ENCODE assay signal across 27 cellular contexts in the genomic region with DNA sequence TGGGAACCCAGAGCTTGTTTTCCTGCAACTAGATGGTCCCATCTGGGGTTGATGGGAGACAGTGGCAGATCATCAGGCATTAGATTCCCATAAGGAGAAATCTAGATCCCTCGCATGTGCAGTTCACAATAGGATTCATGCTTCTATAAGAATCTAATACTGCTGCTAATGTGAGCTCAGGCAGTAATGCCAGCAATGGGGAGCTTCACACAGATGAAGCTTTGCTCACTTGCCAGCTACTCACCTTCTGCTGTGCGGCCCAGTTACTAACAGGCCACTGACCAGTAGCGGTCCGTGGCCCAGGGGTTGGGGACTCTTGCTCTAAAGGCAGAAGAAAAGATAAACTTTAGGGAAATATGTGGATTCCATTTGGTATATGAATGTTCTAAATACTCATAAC.
"Had no signal": no experiment of that assay in that cellular context is flagged by ENCODE, and none has a peak within 500 bp of the region (broad histone marks: within the 10 kb centered on the region; RNA-seq: fewer than 3 reads in every experiment).

No MANE protein-coding gene starts in this region.

- H3K9me3 Mint-ChIP-seq: stimulated activated effector memory CD8-positive, alpha-beta T cell treated with anti-CD3 and anti-CD28 coated beads, Interleukin-12 subunit alpha, Interleukin-12 subunit beta, amount 100 ng/mL, for 72 hours; stimulated activated memory B cell treated with anti-CD40 and anti-IgM and Interleukin-4, amounts not matched to agents 10 μg/mL and 1 μg/mL and 100 μg/mL, for 72 hours; stimulated activated naive B cell treated with anti-CD40 and anti-IgM and Interleukin-4, amounts not matched to agents 10 μg/mL and 1 μg/mL and 100 μg/mL, for 72 hours; stimulated activated naive CD8-positive, alpha-beta T cell treated with anti-CD3 and anti-CD28 coated beads, Interleukin-15, amount 100 ng/mL, for 72 hours; stimulated activated naive CD8-positive, alpha-beta T cell treated with anti-CD3 and anti-CD28 coated beads, Interleukin-15, Interleukin-2, amounts not matched to agents 100 ng/mL and 50 ng/mL, for 24 hours; type B pancreatic cell had no signal

- H3K27me3 ChIP-seq: stomach, suprapubic skin, testis, thyroid gland, tibial artery, tibial nerve, transverse colon, upper lobe of left lung, upper lobe of right lung, uterus, vagina had no signal

- H3K4me1 ChIP-seq: stomach, suprapubic skin, testis, thyroid gland, tibial artery, tibial nerve, transverse colon, upper lobe of left lung, upper lobe of right lung, uterus, vagina had no signal

- H3K27ac Mint-ChIP-seq: stimulated activated effector memory CD8-positive, alpha-beta T cell treated with anti-CD3 and anti-CD28 coated beads, Interleukin-12 subunit alpha, Interleukin-12 subunit beta, amount 100 ng/mL, for 72 hours; stimulated activated memory B cell treated with anti-CD40 and anti-IgM and Interleukin-4, amounts not matched to agents 10 μg/mL and 1 μg/mL and 100 μg/mL, for 72 hours; stimulated activated naive B cell treated with anti-CD40 and anti-IgM and Interleukin-4, amounts not matched to agents 10 μg/mL and 1 μg/mL and 100 μg/mL, for 72 hours; stimulated activated naive CD8-positive, alpha-beta T cell treated with anti-CD3 and anti-CD28 coated beads, Interleukin-15, Interleukin-2, amounts not matched to agents 100 ng/mL and 50 ng/mL, for 24 hours; type B pancreatic cell had no signal

- H3K9me3 ChIP-seq: stomach, suprapubic skin, testis, thoracic aorta, thyroid gland, tibial artery, tibial nerve, transverse colon, upper lobe of left lung, upper lobe of right lung, uterus, vagina had no signal

- H3K4me1 Mint-ChIP-seq: stimulated activated effector memory CD8-positive, alpha-beta T cell treated with anti-CD3 and anti-CD28 coated beads, Interleukin-12 subunit alpha, Interleukin-12 subunit beta, amount 100 ng/mL, for 72 hours; stimulated activated memory B cell treated with anti-CD40 and anti-IgM and Interleukin-4, amounts not matched to agents 10 μg/mL and 1 μg/mL and 100 μg/mL, for 72 hours; stimulated activated naive CD8-positive, alpha-beta T cell treated with anti-CD3 and anti-CD28 coated beads, Interleukin-15, amount 100 ng/mL, for 72 hours had no signal

- H3K4me3 Mint-ChIP-seq: stimulated activated effector memory CD8-positive, alpha-beta T cell treated with anti-CD3 and anti-CD28 coated beads, Interleukin-12 subunit alpha, Interleukin-12 subunit beta, amount 100 ng/mL, for 72 hours; stimulated activated memory B cell treated with anti-CD40 and anti-IgM and Interleukin-4, amounts not matched to agents 10 μg/mL and 1 μg/mL and 100 μg/mL, for 72 hours; stimulated activated naive B cell treated with anti-CD40 and anti-IgM and Interleukin-4, amounts not matched to agents 10 μg/mL and 1 μg/mL and 100 μg/mL, for 72 hours; stimulated activated naive CD8-positive, alpha-beta T cell treated with anti-CD3 and anti-CD28 coated beads, Interleukin-15, amount 100 ng/mL, for 72 hours; stimulated activated naive CD8-positive, alpha-beta T cell treated with anti-CD3 and anti-CD28 coated beads, Interleukin-15, Interleukin-2, amounts not matched to agents 100 ng/mL and 50 ng/mL, for 24 hours; type B pancreatic cell had no signal

- H3K36me3 ChIP-seq: stomach, suprapubic skin, thoracic aorta, thyroid gland, tibial artery, tibial nerve, transverse colon, upper lobe of left lung, upper lobe of right lung, uterus, vagina had no signal

- ATAC-seq: stimulated activated effector memory CD8-positive, alpha-beta T cell treated with anti-CD3 and anti-CD28 coated beads, Interleukin-12 subunit alpha, Interleukin-12 subunit beta, amount 100 ng/mL, for 72 hours; stimulated activated memory B cell treated with anti-CD40 and anti-IgM and Interleukin-4, amounts not matched to agents 10 μg/mL and 1 μg/mL and 100 μg/mL, for 72 hours; stimulated activated naive B cell treated with anti-CD40 and anti-IgM and Interleukin-4, amounts not matched to agents 10 μg/mL and 1 μg/mL and 100 μg/mL, for 72 hours; stimulated activated naive CD8-positive, alpha-beta T cell treated with anti-CD3 and anti-CD28 coated beads, Interleukin-15, amount 100 ng/mL, for 72 hours; stimulated activated naive CD8-positive, alpha-beta T cell treated with anti-CD3 and anti-CD28 coated beads, Interleukin-15, Interleukin-2, amounts not matched to agents 100 U/mL and 50 U/mL, for 24 hours; upper lobe of right lung had no signal

- H3K27ac ChIP-seq: stomach, suprapubic skin, testis, thoracic aorta, thyroid gland, tibial artery, tibial nerve, transverse colon, upper lobe of left lung, upper lobe of right lung, uterus, vagina had no signal

- DNase-seq: stimulated activated CD4-positive, alpha-beta T cell treated with anti-CD3 and anti-CD28 coated beads, Interleukin-2, amount 100 ng/mL, for 48 hours; stimulated activated CD4-positive, alpha-beta T cell treated with anti-CD3 and anti-CD28 coated beads, Interleukin-4, amount 100 ng/mL, for 1 hour; stimulated activated CD4-positive, alpha-beta T cell treated with anti-CD3 and anti-CD28 coated beads, Interleukin-4, amount 100 ng/mL, for 24 hours; stimulated activated CD4-positive, alpha-beta T cell treated with anti-CD3 and anti-CD28 coated beads, Interleukin-4, amount 100 ng/mL, for 4 hours; stimulated activated CD8-positive, alpha-beta memory T cell treated with anti-CD3 and anti-CD28 coated beads, Interleukin-4, amount 100 ng/mL, for 48 hours; stimulated activated naive B cell treated with anti-CD40 and anti-IgM and Interleukin-4, amounts not matched to agents 10 μg/mL and 1 μg/mL and 100 μg/mL, for 72 hours; stimulated activated naive CD4-positive, alpha-beta T cell; stimulated activated naive CD4-positive, alpha-beta T cell treated with Interleukin-2 at 50 U/mL for 16 hours; stimulated activated naive CD8-positive, alpha-beta T cell treated with anti-CD3 and anti-CD28 coated beads, Interleukin-15, amount 100 ng/mL, for 72 hours; stimulated activated naive CD8-positive, alpha-beta T cell treated with anti-CD3 and anti-CD28 coated beads, Interleukin-15, Interleukin-2, amounts not matched to agents 100 U/mL and 50 U/mL, for 24 hours; stomach; testis; thyroid gland; tibial artery; transverse colon; trophoblast cell; upper lobe of left lung; upper lobe of right lung; uterus had no signal

- H3K4me3 ChIP-seq: stomach, suprapubic skin, testis, thoracic aorta, thyroid gland, tibial artery, tibial nerve, transverse colon, upper lobe of left lung, upper lobe of right lung, uterus, vagina had no signal

- H3K27me3 Mint-ChIP-seq: stimulated activated memory B cell treated with anti-CD40 and anti-IgM and Interleukin-4, amounts not matched to agents 10 μg/mL and 1 μg/mL and 100 μg/mL, for 72 hours; stimulated activated naive B cell treated with anti-CD40 and anti-IgM and Interleukin-4, amounts not matched to agents 10 μg/mL and 1 μg/mL and 100 μg/mL, for 72 hours; stimulated activated naive CD8-positive, alpha-beta T cell treated with anti-CD3 and anti-CD28 coated beads, Interleukin-15, amount 100 ng/mL, for 72 hours; stimulated activated naive CD8-positive, alpha-beta T cell treated with anti-CD3 and anti-CD28 coated beads, Interleukin-15, Interleukin-2, amounts not matched to agents 100 ng/mL and 50 ng/mL, for 24 hours had no signal
